In genomic region chr6:34644716-34645115, GRCh38 we compare ENCODE assay signal across 1 cellular context.
TF ChIP-seq lines count a peak whose summit lies in the region.

No MANE protein-coding gene starts in this region.

TF ChIP-seq in GM12878, 131 proteins besides CTCF, POLR2A, EP300 and RAD21 (continued from another document):
- TF ChIP-seq SPI1 (IDR thresholded peaks at IDR 0.05; ENCODE audit: borderline replicate concordance, insufficient read depth, low read depth, low read length), result peak; percentile 46; the same call in 1 of the 2 replicates
- TF ChIP-seq SREBF2 (IDR thresholded peaks at IDR 0.05; ENCODE audit: low read length), result no peak
- no peak for TF ChIP-seq CBX5 (IDR thresholded peaks at IDR 0.05; ENCODE audit: low read depth)
- peak; percentile 42; the same call in 1 of the 2 replicates for TF ChIP-seq IKZF1 (conservative IDR thresholded peaks at IDR 0.05)
